ENCODE assay signal across 8 cellular contexts in the genomic region with DNA sequence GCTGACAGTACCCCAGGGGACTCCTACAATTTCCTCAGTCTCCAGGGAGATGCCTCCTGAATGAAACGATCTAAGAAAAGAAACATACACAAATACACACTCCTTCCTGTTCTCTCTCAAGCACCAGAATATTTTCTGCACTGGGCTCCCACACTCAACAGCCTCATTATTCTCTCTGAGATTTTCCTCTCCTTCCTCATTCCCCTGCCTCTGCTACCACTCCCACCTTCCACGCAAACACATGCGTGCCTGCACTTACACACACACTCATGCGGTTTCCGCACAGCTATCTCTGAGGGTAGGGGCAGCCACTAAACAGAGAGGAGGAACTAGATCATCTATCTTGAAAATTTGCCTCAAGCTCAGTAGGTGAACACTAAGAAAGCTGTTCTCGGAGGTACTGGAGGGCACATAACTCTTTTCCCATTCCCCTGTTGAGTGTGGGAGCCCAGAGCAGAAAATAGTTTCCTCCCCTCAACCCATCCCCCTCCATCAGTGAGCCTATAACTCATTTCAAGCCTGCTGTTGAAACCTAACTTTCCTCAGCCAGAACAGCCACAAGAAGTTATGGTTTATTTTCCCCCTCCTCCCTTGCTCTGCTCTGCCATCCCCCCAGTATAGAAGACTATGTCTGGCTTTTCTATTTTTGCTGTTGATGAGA. TPM values are rescaled to one million over a fixed set of nuclear protein-coding genes. Genes with fewer than 3 reads are reported as not detected.
DNase-seq lines count a peak whose midpoint lies in the region; ATAC-seq, FAIRE-seq and TF ChIP-seq lines count a peak whose summit lies in the region.

No MANE protein-coding gene starts in this region.

- no peak for TF ChIP-seq CTCF in WERI-Rb-1 (IDR thresholded peaks at IDR 0.05; ENCODE audit: low read depth, low read length)

- peaks cover 8% of the 10 kb centered on the region for H3K4me1 Mint-ChIP-seq in central memory CD8-positive, alpha-beta T cell

- H3K4me3 Mint-ChIP-seq in central memory CD8-positive, alpha-beta T cell, result peak overlapping the region; percentile 39

- H3K27me3 ChIP-seq in small intestine (ENCODE audit: control insufficient read depth in 2 of 2, insufficient read depth in 2 of 2, low read length in 2 of 2), result no peaks in the 10 kb centered on the region
- H3K27me3 ChIP-seq in WERI-Rb-1 (ENCODE audit: insufficient read depth, low read depth, severe bottlenecking), result no peaks in the 10 kb centered on the region

- peaks cover 2% of the 10 kb centered on the region for H3K36me3 Mint-ChIP-seq in central memory CD8-positive, alpha-beta T cell (ENCODE audit: insufficient read depth)

- no peak overlapping the region for H3K27ac Mint-ChIP-seq in central memory CD8-positive, alpha-beta T cell (ENCODE audit: low read depth)

- H3K27ac ChIP-seq in small intestine (ENCODE audit: low read depth in 1 of 2, low read length in 1 of 2) (no peak overlapping the region), WERI-Rb-1 (no peak overlapping the region)

- ATAC-seq in HG02759 (IDR thresholded peaks at IDR 0.05; ENCODE audit: unreplicated experiment), result peak; percentile 86
- ATAC-seq in central memory CD8-positive, alpha-beta T cell (replicated peaks; ENCODE audit: extremely low read depth, poor library complexity, severe bottlenecking), result peak; percentile 67

- 34 to 81% (median 71%) methylated on average over 6 of the region's 6 CpGs for WGBS in small intestine, 3 donors

- FAIRE-seq in small intestine (lab: Jason Lieb, UNC), result no peak

- H3K27me3 Mint-ChIP-seq in central memory CD8-positive, alpha-beta T cell, result peaks cover 25% of the 10 kb centered on the region

- H3K4me1 ChIP-seq in small intestine (ENCODE audit: control insufficient read depth in 2 of 2, insufficient read depth in 1 of 2, low read depth in 1 of 2, low read length in 1 of 2), result no peaks in the 10 kb centered on the region

- no peaks in the 10 kb centered on the region for H3K9me3 ChIP-seq in small intestine (ENCODE audit: control insufficient read depth, low read depth)
- H3K9me3 ChIP-seq in WERI-Rb-1 (ENCODE audit: severe bottlenecking), result no peaks in the 10 kb centered on the region

- intact Hi-C loops in posterior vena cava (cut with DNase I), result no loop called here

- peak; percentile 8 for DNase-seq in activated CD8-positive, alpha-beta memory T cell treated with anti-CD3 and anti-CD28 coated beads, Interleukin-2, amount 50 U/mL, for 1 hour (ENCODE audit: extremely low read depth)
- DNase-seq in activated CD8-positive, alpha-beta memory T cell treated with anti-CD3 and anti-CD28 coated beads, Interleukin-2, amount 50 U/mL, for 4 hours, result no peak
- DNase-seq in NOMO-1 treated with dmso at 0.1 percent for 144 hours (lab: John Stamatoyannopoulos, UW; ENCODE audit: unreplicated experiment) (peak; percentile 91), small intestine (peak; percentile 10), posterior vena cava (ENCODE audit: low spot score) (no peak), WERI-Rb-1 (no peak)
- DNase-seq in central memory CD8-positive, alpha-beta T cell (ENCODE audit: low spot score in 2 of 2), result no peak

- H3K9me3 Mint-ChIP-seq in central memory CD8-positive, alpha-beta T cell, result no peaks in the 10 kb centered on the region

- H3K36me3 ChIP-seq in small intestine (ENCODE audit: control insufficient read depth in 2 of 2, insufficient read depth in 2 of 2, low read length in 2 of 2) (no peaks in the 10 kb centered on the region), WERI-Rb-1 (no peaks in the 10 kb centered on the region)

- no peak overlapping the region for H3K4me3 ChIP-seq in small intestine (ENCODE audit: low read depth in 1 of 2, low read length in 2 of 2)
- no peak overlapping the region for H3K4me3 ChIP-seq in WERI-Rb-1 (ENCODE audit: low read depth, low read length)

RNA-seq across cellular contexts. Expression of a gene that starts 30.5 kb away (rescaled TPM):
- 10 to 100 TPM in 2 of 3 donors, 1 to 10 TPM in 1; 8.5 to 18.1 (median 13.2) TPM for polyA plus RNA-seq in small intestine
- total RNA-seq in posterior vena cava, result 10 to 100 TPM; 26.5 to 30.2 TPM

Comparison
In these comparisons a context has a peak if more than half of its experiments do, and no peak if none do; other contexts are left out.
1. DNase-seq: peak in activated CD8-positive, alpha-beta memory T cell treated with anti-CD3 and anti-CD28 coated beads, Interleukin-2, amount 50 U/mL, for 1 hour (single experiment), NOMO-1 treated with dmso at 0.1 percent for 144 hours (single experiment) and small intestine (single experiment); none in activated CD8-positive, alpha-beta memory T cell treated with anti-CD3 and anti-CD28 coated beads, Interleukin-2, amount 50 U/mL, for 4 hours (single experiment), central memory CD8-positive, alpha-beta T cell (0 of 2), posterior vena cava (single experiment) and WERI-Rb-1 (single experiment).